2 cellular contexts compared by ENCODE assay signal in genomic region chr21:45344576-45344975, GRCh38.
TF ChIP-seq lines count a peak whose summit lies in the region.

No MANE protein-coding gene starts in this region.

TF ChIP-seq in HepG2, 621 proteins besides CTCF, POLR2A, EP300 and RAD21:
- TF ChIP-seq ZUFSP (CRISPR knock-in tag; IDR thresholded peaks at IDR 0.05; ENCODE audit: borderline replicate concordance) (no peak), ZNF768 (CRISPR knock-in tag; IDR thresholded peaks at IDR 0.05) (peak; percentile 17; the same call in 1 of the 2 replicates), MNT (IDR thresholded peaks at IDR 0.05) (0 out of 2 replicates have a peak, but pooled peaks have one; percentile 6), ATAD3A (CRISPR knock-in tag; IDR thresholded peaks at IDR 0.05) (no peak), ZNF275 (CRISPR knock-in tag; IDR thresholded peaks at IDR 0.05; ENCODE audit: borderline replicate concordance) (no peak), NPAS2 (CRISPR knock-in tag; IDR thresholded peaks at IDR 0.05; ENCODE audit: borderline replicate concordance) (no peak)

TF ChIP-seq in K562, 482 proteins besides CTCF, POLR2A, EP300 and RAD21:
- TF ChIP-seq ARHGAP35 (IDR thresholded peaks at IDR 0.05; ENCODE audit: partially characterized antibody) (no peak), ARID2 (IDR thresholded peaks at IDR 0.05) (no peak)
